ENCODE assay signal across 2 cellular contexts in genomic region chr7:36129048-36129534, GRCh38.
TF ChIP-seq lines count a peak whose summit lies in the region.

No MANE protein-coding gene starts in this region.

TF ChIP-seq in HCT116, 20 proteins besides CTCF, POLR2A, EP300 and RAD21:
- 0 out of 2 replicates have a peak, but pooled peaks have one; percentile 37 for TF ChIP-seq CEBPB (IDR thresholded peaks at IDR 0.05; ENCODE audit: low read depth)
- peak; percentile 7; the same call in 1 of the 2 replicates for TF ChIP-seq FOSL1 (IDR thresholded peaks at IDR 0.05; ENCODE audit: low read depth)
- no peak for TF ChIP-seq JUND (IDR thresholded peaks at IDR 0.05)

TF ChIP-seq in SK-N-SH, 30 proteins besides CTCF, POLR2A, EP300 and RAD21:
- TF ChIP-seq RXRA (IDR thresholded peaks at IDR 0.05; ENCODE audit: borderline replicate concordance, low read depth) (no peak), MAX (IDR thresholded peaks at IDR 0.05; ENCODE audit: low read depth) (no peak), PBX3 (IDR thresholded peaks at IDR 0.05) (no peak), JUND (IDR thresholded peaks at IDR 0.05) (no peak), SIN3A (IDR thresholded peaks at IDR 0.05; ENCODE audit: borderline replicate concordance, low read depth, low read length) (no peak), NFIC (IDR thresholded peaks at IDR 0.05; ENCODE audit: borderline replicate concordance) (no peak), CHD2 (IDR thresholded peaks at IDR 0.05; ENCODE audit: low read length, partially characterized antibody) (no peak), RFX5 (IDR thresholded peaks at IDR 0.05; ENCODE audit: low read length) (no peak), FOSL2 (IDR thresholded peaks at IDR 0.05; ENCODE audit: borderline replicate concordance, low read depth) (no peak), MEF2A (IDR thresholded peaks at IDR 0.05; ENCODE audit: borderline replicate concordance, low read depth) (no peak), FOXM1 (IDR thresholded peaks at IDR 0.05; ENCODE audit: low read depth) (no peak), TAF1 (IDR thresholded peaks at IDR 0.05; ENCODE audit: borderline replicate concordance, low read depth, low read length) (no peak)
